In the genomic region with DNA sequence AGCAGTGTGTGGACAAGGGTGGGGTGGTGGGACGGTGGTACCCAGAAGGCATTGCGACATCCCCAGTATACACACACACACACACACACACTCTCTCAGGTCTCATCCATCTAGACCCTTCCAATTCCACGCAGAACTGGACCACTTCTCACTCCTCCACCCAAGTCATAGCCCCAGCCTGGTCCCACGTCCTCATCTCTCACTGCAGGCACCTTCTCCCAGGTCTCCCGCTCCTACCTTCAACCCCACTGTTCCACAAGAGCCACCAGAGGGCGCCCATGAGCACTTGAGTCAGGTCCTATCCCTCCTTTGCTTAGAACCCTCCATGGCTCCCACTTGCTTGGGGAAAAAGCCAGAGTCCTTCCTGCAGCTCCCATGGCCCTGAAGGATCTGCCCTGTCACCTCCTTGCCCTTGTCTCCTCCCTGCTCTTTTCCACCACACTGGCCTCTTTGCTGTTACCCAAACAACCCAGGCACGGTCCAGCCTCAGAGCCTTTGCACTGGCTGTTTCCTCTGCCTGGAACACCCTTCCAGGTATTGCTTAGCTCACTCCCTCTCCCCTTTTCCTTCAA, we compare ENCODE assay signal across 1 cellular context.
TF ChIP-seq lines count a peak whose summit lies in the region.

No MANE protein-coding gene starts in this region.

TF ChIP-seq in GM12878, 131 proteins besides CTCF, POLR2A, EP300 and RAD21 (continued from another document):
- TF ChIP-seq, protein P1, sequence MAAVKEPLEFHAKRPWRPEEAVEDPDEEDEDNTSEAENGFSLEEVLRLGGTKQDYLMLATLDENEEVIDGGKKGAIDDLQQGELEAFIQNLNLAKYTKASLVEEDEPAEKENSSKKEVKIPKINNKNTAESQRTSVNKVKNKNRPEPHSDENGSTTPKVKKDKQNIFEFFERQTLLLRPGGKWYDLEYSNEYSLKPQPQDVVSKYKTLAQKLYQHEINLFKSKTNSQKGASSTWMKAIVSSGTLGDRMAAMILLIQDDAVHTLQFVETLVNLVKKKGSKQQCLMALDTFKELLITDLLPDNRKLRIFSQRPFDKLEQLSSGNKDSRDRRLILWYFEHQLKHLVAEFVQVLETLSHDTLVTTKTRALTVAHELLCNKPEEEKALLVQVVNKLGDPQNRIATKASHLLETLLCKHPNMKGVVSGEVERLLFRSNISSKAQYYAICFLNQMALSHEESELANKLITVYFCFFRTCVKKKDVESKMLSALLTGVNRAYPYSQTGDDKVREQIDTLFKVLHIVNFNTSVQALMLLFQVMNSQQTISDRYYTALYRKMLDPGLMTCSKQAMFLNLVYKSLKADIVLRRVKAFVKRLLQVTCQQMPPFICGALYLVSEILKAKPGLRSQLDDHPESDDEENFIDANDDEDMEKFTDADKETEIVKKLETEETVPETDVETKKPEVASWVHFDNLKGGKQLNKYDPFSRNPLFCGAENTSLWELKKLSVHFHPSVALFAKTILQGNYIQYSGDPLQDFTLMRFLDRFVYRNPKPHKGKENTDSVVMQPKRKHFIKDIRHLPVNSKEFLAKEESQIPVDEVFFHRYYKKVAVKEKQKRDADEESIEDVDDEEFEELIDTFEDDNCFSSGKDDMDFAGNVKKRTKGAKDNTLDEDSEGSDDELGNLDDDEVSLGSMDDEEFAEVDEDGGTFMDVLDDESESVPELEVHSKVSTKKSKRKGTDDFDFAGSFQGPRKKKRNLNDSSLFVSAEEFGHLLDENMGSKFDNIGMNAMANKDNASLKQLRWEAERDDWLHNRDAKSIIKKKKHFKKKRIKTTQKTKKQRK (IDR thresholded peaks at IDR 0.05; ENCODE audit: low read depth, low read length), result no peak
- TF ChIP-seq JUND (IDR thresholded peaks at IDR 0.05; ENCODE audit: low read depth, low read length), result no peak
- no peak for TF ChIP-seq E4F1 (IDR thresholded peaks at IDR 0.05; ENCODE audit: borderline replicate concordance, partially characterized antibody)
- TF ChIP-seq CHD4 (IDR thresholded peaks at IDR 0.05), result no peak
- TF ChIP-seq CBFB (IDR thresholded peaks at IDR 0.05; ENCODE audit: low read depth), result no peak
- 0 out of 4 replicates have a peak, but pooled peaks of 1 of the 2 experiments have one; percentile 14 for TF ChIP-seq BHLHE40 (IDR thresholded peaks at IDR 0.05; ENCODE audit: borderline replicate concordance in 1 of 2, low read depth in 2 of 2, low read length in 1 of 2)
- TF ChIP-seq SREBF1 (IDR thresholded peaks at IDR 0.05; ENCODE audit: low read length), result no peak
- TF ChIP-seq PAX8 (IDR thresholded peaks at IDR 0.05), result no peak
- 0 out of 2 replicates have a peak, but pooled peaks have one; percentile 33 for TF ChIP-seq RB1 (IDR thresholded peaks at IDR 0.05; ENCODE audit: borderline replicate concordance)
- TF ChIP-seq POLR2AphosphoS2 (IDR thresholded peaks at IDR 0.05; ENCODE audit: low read depth, low read length), result no peak
- no peak for TF ChIP-seq NFXL1 (IDR thresholded peaks at IDR 0.05; ENCODE audit: borderline replicate concordance)
- no peak for TF ChIP-seq USF1 (IDR thresholded peaks at IDR 0.05; ENCODE audit: borderline replicate concordance, extremely low read length, insufficient read depth, low read depth, low read length)
- TF ChIP-seq TCF12 (IDR thresholded peaks at IDR 0.05; ENCODE audit: low read depth, low read length), result no peak
- no peak for TF ChIP-seq MYB (IDR thresholded peaks at IDR 0.05; ENCODE audit: borderline replicate concordance, low read depth, low read length)
TF ChIP-seq in GM12878: peak in this region for 11.
